In the genomic region with DNA sequence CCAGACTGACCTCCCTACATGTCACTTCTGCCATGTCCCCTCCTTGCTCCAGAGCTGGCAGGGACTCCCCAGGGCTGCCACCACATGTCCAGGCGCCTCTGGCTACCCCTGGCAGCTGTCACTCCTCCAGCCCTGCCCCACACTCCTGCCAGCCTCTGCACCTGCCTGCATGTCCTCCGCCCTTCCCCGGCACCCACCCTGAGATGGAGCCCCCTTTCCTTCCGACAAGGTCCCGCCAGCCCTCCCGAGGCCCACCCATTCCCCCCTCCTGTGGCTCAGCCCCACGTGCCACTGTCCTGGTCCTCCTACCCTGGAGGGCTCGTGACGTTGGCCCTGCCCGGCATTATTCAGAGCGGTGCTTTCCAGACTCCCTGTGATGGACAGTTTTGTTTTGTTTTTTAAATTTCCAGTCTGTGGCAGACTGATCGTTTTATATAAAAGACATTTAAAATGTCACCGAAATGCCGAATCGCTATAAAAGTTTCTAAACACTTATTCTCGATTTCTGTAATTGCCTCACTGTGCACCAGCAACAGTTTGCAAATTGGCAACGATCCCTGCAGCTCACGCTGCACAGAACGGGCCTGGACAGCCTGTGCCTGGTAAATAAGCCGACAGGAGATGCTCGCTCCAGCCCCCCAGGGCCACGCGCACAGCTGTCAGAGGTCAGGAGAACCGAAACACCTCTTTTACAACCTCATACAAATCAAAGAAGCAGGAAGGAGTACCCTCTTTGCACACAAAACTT, we compare ENCODE assay signal across 21 cellular contexts.
DNase-seq lines count a peak whose midpoint lies in the region; ATAC-seq and TF ChIP-seq lines count a peak whose summit lies in the region.
"Had no signal": no experiment of that assay in that cellular context is flagged by ENCODE, and none has a peak within 500 bp of the region (broad histone marks: within the 10 kb centered on the region; RNA-seq: fewer than 3 reads in every experiment).

No MANE protein-coding gene starts in this region.

- H3K27ac ChIP-seq in OCI-LY3 (ENCODE audit: low read length) (peak overlapping the region; percentile 42; the same call in 1 of the 2 replicates), temporal lobe (ENCODE audit: low read depth, low read length) (peak overlapping the region; percentile 46)
- H3K27ac ChIP-seq: neural progenitor cell had no signal

- H3K36me3 Mint-ChIP-seq in neural crest cell (ENCODE audit: low read depth): peaks cover 6% of the 10 kb centered on the region
- H3K36me3 Mint-ChIP-seq in activated CD8-positive, alpha-beta T cell treated with anti-CD3 and anti-CD28 coated beads, Interleukin-2, amount 10 ng/mL, durations not matched to agents 7 days and 5 days (ENCODE audit: low read depth): no peaks in the 10 kb centered on the region

- CTCF ChIA-PET in activated CD8-positive, alpha-beta T cell treated with anti-CD3 and anti-CD28 coated beads, Interleukin-2, amount 10 ng/mL, durations not matched to agents 7 days and 5 days (lab: Charles Lee): no interaction called here

- POLR2A ChIA-PET in activated CD8-positive, alpha-beta T cell treated with anti-CD3 and anti-CD28 coated beads, Interleukin-2, amount 10 ng/mL, durations not matched to agents 7 days and 5 days (lab: Charles Lee): no interaction called here

- peak; percentile 67 for DNase-seq in fibroblast of villous mesenchyme (ENCODE audit: low read depth)
- DNase-seq in neural crest cell (ENCODE audit: low read depth, low spot score): no peak
- no peak for DNase-seq in HuH-7 (ENCODE audit: low spot score)
- DNase-seq in activated CD8-positive, alpha-beta T cell treated with anti-CD3 and anti-CD28 coated beads, Interleukin-2, amount 10 ng/mL, durations not matched to agents 7 days and 5 days: no peak
- DNase-seq: activated CD4-positive, alpha-beta memory T cell treated with anti-CD3 and anti-CD28 coated beads for 36 hours; activated naive CD4-positive, alpha-beta T cell; CD4-positive, alpha-beta T cell; DMS53; endodermal cell; NCI-H1417; NCI-H82; PC-3; right cardiac atrium; stimulated activated naive CD8-positive, alpha-beta T cell treated with anti-CD3 and anti-CD28 coated beads, Interleukin-15, amount 100 ng/mL, for 72 hours had no signal

- peaks cover 5% of the 10 kb centered on the region for H3K36me3 ChIP-seq in OCI-LY3 (replicated peaks; ENCODE audit: low read depth, low read length)
- H3K36me3 ChIP-seq: neural progenitor cell had no signal

- H4K20me1 ChIP-seq in OCI-LY3 (ENCODE audit: insufficient read depth, low read length): no peaks in the 10 kb centered on the region

- H3K27ac Mint-ChIP-seq in neural crest cell (ENCODE audit: unreplicated experiment): peak overlapping the region; percentile 4
- H3K27ac Mint-ChIP-seq in activated CD8-positive, alpha-beta T cell treated with anti-CD3 and anti-CD28 coated beads, Interleukin-2, amount 10 ng/mL, durations not matched to agents 7 days and 5 days: no peak overlapping the region
- H3K27ac Mint-ChIP-seq: activated CD4-positive, alpha-beta memory T cell treated with anti-CD3 and anti-CD28 coated beads for 36 hours; CD4-positive, alpha-beta T cell; memory B cell; neural progenitor cell had no signal

- peak overlapping the region; percentile 76 for H3K4me2 ChIP-seq in OCI-LY3 (ENCODE audit: low read length)
- H3K4me2 ChIP-seq: neural progenitor cell had no signal

- no peak overlapping the region for H2AFZ ChIP-seq in OCI-LY3 (ENCODE audit: low read depth, low read length)
- H2AFZ ChIP-seq: neural progenitor cell had no signal

- H3K9me3 Mint-ChIP-seq in neural crest cell: no peaks in the 10 kb centered on the region
- no peaks in the 10 kb centered on the region for H3K9me3 Mint-ChIP-seq in activated CD8-positive, alpha-beta T cell treated with anti-CD3 and anti-CD28 coated beads, Interleukin-2, amount 10 ng/mL, durations not matched to agents 7 days and 5 days (ENCODE audit: insufficient read depth)
- H3K9me3 Mint-ChIP-seq: activated CD4-positive, alpha-beta memory T cell treated with anti-CD3 and anti-CD28 coated beads for 36 hours; CD4-positive, alpha-beta T cell; endodermal cell; memory B cell; neural progenitor cell; stimulated activated naive CD8-positive, alpha-beta T cell treated with anti-CD3 and anti-CD28 coated beads, Interleukin-15, amount 100 ng/mL, for 72 hours had no signal

- no peaks in the 10 kb centered on the region for H3K27me3 ChIP-seq in OCI-LY3 (ENCODE audit: low read depth, low read length)
- H3K27me3 ChIP-seq: neural progenitor cell had no signal

- H3K4me1 ChIP-seq in OCI-LY3 (ENCODE audit: low read length): peaks cover 17% of the 10 kb centered on the region
- H3K4me1 ChIP-seq: neural progenitor cell had no signal

- H3K79me2 ChIP-seq in OCI-LY3 (ENCODE audit: low read length): no peaks in the 10 kb centered on the region

- H3K9ac ChIP-seq in OCI-LY3 (ENCODE audit: low read length): no peak overlapping the region
- H3K9ac ChIP-seq: neural progenitor cell had no signal

- H3K4me3 Mint-ChIP-seq in neural crest cell: no peak overlapping the region
- no peak overlapping the region for H3K4me3 Mint-ChIP-seq in activated CD8-positive, alpha-beta T cell treated with anti-CD3 and anti-CD28 coated beads, Interleukin-2, amount 10 ng/mL, durations not matched to agents 7 days and 5 days
- H3K4me3 Mint-ChIP-seq: activated CD4-positive, alpha-beta memory T cell treated with anti-CD3 and anti-CD28 coated beads for 36 hours; CD4-positive, alpha-beta T cell; endodermal cell; memory B cell; neural progenitor cell; stimulated activated naive CD8-positive, alpha-beta T cell treated with anti-CD3 and anti-CD28 coated beads, Interleukin-15, amount 100 ng/mL, for 72 hours had no signal

- no peaks in the 10 kb centered on the region for H3K27me3 Mint-ChIP-seq in neural crest cell (ENCODE audit: low read depth)
- H3K27me3 Mint-ChIP-seq in activated CD8-positive, alpha-beta T cell treated with anti-CD3 and anti-CD28 coated beads, Interleukin-2, amount 10 ng/mL, durations not matched to agents 7 days and 5 days (ENCODE audit: low read depth): no peaks in the 10 kb centered on the region
- H3K27me3 Mint-ChIP-seq: activated CD4-positive, alpha-beta memory T cell treated with anti-CD3 and anti-CD28 coated beads for 36 hours; CD4-positive, alpha-beta T cell; memory B cell; stimulated activated naive CD8-positive, alpha-beta T cell treated with anti-CD3 and anti-CD28 coated beads, Interleukin-15, amount 100 ng/mL, for 72 hours had no signal

- peaks cover 9% of the 10 kb centered on the region for H3K4me1 Mint-ChIP-seq in neural crest cell
- H3K4me1 Mint-ChIP-seq in activated CD8-positive, alpha-beta T cell treated with anti-CD3 and anti-CD28 coated beads, Interleukin-2, amount 10 ng/mL, durations not matched to agents 7 days and 5 days (ENCODE audit: low read depth): peaks cover 2% of the 10 kb centered on the region
- H3K4me1 Mint-ChIP-seq: endodermal cell; memory B cell; stimulated activated naive CD8-positive, alpha-beta T cell treated with anti-CD3 and anti-CD28 coated beads, Interleukin-15, amount 100 ng/mL, for 72 hours had no signal

- TF ChIP-seq CTCF in OCI-LY3 (IDR thresholded peaks at IDR 0.05; ENCODE audit: low read depth, low read length): no peak
- no peak for TF ChIP-seq CTCF in fibroblast of villous mesenchyme (IDR thresholded peaks at IDR 0.05; ENCODE audit: insufficient read depth, low read depth, low read length)
- no peak for TF ChIP-seq CTCF in neural crest cell (conservative IDR thresholded peaks at IDR 0.05)

- 0 out of 2 replicates have a peak overlapping the region, but pooled peaks have one; percentile 18 for H3K4me3 ChIP-seq in OCI-LY3 (ENCODE audit: low read length)
- no peak overlapping the region for H3K4me3 ChIP-seq in fibroblast of villous mesenchyme (ENCODE audit: low read depth, low read length)
- H3K4me3 ChIP-seq: HAP-1, neural progenitor cell had no signal

- H3K9me3 ChIP-seq in OCI-LY3 (ENCODE audit: insufficient read depth, low read length): no peaks in the 10 kb centered on the region
- H3K9me3 ChIP-seq: HAP-1 had no signal

- no peak for ATAC-seq in GM21723 (IDR thresholded peaks at IDR 0.05; ENCODE audit: unreplicated experiment)
- ATAC-seq in activated CD8-positive, alpha-beta T cell treated with anti-CD3 and anti-CD28 coated beads, Interleukin-2, amount 10 ng/mL, durations not matched to agents 7 days and 5 days: no peak
- no peak for ATAC-seq in HG03039 (IDR thresholded peaks at IDR 0.05; ENCODE audit: unreplicated experiment)
- ATAC-seq: PC-3; stimulated activated naive CD8-positive, alpha-beta T cell treated with anti-CD3 and anti-CD28 coated beads, Interleukin-15, amount 100 ng/mL, for 72 hours had no signal
